Comparison of ENCODE assay signal across 34 cellular contexts in the genomic region with DNA sequence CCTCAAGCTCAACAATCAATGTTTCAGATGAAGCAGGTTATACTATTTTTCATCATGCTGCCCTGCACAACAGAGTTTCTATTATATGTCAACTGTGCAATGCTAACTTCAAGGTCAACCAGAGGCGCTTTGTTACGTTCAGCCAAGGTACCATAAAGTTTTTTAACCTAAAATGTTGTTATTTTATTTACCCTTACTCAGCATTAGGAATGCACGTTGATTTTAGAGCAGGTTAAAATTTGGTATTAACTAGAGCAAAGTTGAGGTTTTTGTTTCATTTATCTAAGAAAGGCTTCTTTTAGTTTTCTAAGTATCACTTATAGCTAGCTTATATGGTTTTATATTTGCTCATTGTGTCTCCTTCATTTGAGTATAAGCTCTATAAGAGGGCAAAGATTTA.
"Had no signal": no experiment of that assay in that cellular context is flagged by ENCODE, and none has a peak within 500 bp of the region (broad histone marks: within the 10 kb centered on the region; RNA-seq: fewer than 3 reads in every experiment).

No MANE protein-coding gene starts in this region.

- H3K27me3 Mint-ChIP-seq: activated B cell treated with CpG ODN at 0.5 μM for 24 hours; activated CD4-positive, alpha-beta memory T cell treated with anti-CD3 and anti-CD28 coated beads for 36 hours; activated CD4-positive, alpha-beta T cell treated with anti-CD3 and anti-CD28 coated beads, Interleukin-2, amount 10 ng/mL, durations not matched to agents 24 days and 14 days; activated CD8-positive, alpha-beta T cell treated with anti-CD3 and anti-CD28 coated beads for 36 hours; activated naive CD8-positive, alpha-beta T cell treated with anti-CD3 and anti-CD28 coated beads for 36 hours; activated T-helper 17 cell treated with anti-CD3 and anti-CD28 coated beads, Interleukin-2, amount 50 U/mL, for 72 hours had no signal

- H3K9me3 ChIP-seq: adrenal gland, body of pancreas, breast epithelium had no signal

- FAIRE-seq: astrocyte had no signal

- H3K27ac ChIP-seq: adrenal gland, body of pancreas, brain microvascular endothelial cell, breast epithelium, VCaP had no signal

- ATAC-seq: activated CD8-positive, alpha-beta T cell treated with anti-CD3 and anti-CD28 coated beads for 36 hours; activated naive CD4-positive, alpha-beta T cell treated with anti-CD3 and anti-CD28 coated beads, Interleukin-2, amount 50 U/mL, for 72 hours; activated T-cell treated with anti-CD3 and anti-CD28 coated beads, Interleukin-2, amount 50 U/mL, for 4 hours; activated T-cell treated with anti-CD3 and anti-CD28 coated beads, Interleukin-2, amount 50 U/mL, for 72 hours; activated T-helper 17 cell treated with anti-CD3 and anti-CD28 coated beads, Interleukin-2, amount 50 U/mL, for 72 hours; body of pancreas had no signal

- H3K4me1 ChIP-seq: breast epithelium had no signal

- DNase-seq: activated B cell treated with CpG ODN at 0.5 μM for 24 hours; activated CD4-positive, alpha-beta memory T cell treated with anti-CD3 and anti-CD28 coated beads for 36 hours; activated CD4-positive, alpha-beta T cell treated with anti-CD3 and anti-CD28 coated beads for 4 hours; activated CD4-positive, alpha-beta T cell treated with anti-CD3 and anti-CD28 coated beads, Interleukin-2, amount 10 ng/mL, durations not matched to agents 24 days and 14 days; activated CD4-positive, alpha-beta T cell treated with anti-CD3 and anti-CD28 coated beads, Interleukin-2, amount 50 U/mL, for 1 hour; activated CD4-positive, alpha-beta T cell treated with anti-CD3 and anti-CD28 coated beads, Interleukin-2, amount 50 U/mL, for 4 hours; activated CD4-positive, CD25-positive, alpha-beta regulatory T cell treated with anti-CD3 and anti-CD28 coated beads, Interleukin-2, amount 50 U/mL, for 72 hours; activated CD8-positive, alpha-beta memory T cell treated with anti-CD3 and anti-CD28 coated beads, Interleukin-2, amount 50 U/mL, for 4 hours; activated CD8-positive, alpha-beta T cell treated with anti-CD3 and anti-CD28 coated beads for 36 hours; activated effector memory CD4-positive, alpha-beta T cell treated with anti-CD3 and anti-CD28 coated beads, Interleukin-2, amount 50 U/mL, for 16 hours; activated gamma-delta T cell treated with Interleukin-2 at 50 U/mL for 16 hours; activated naive CD4-positive, alpha-beta T cell; activated naive CD4-positive, alpha-beta T cell treated with anti-CD3 and anti-CD28 coated beads for 36 hours; activated naive CD4-positive, alpha-beta T cell treated with anti-CD3 and anti-CD28 coated beads, Interleukin-2, amount 50 U/mL, for 16 hours; activated naive CD8-positive, alpha-beta T cell treated with anti-CD3 and anti-CD28 coated beads for 36 hours; activated T-cell treated with anti-CD3 and anti-CD28 coated beads for 4 hours; activated T-cell treated with anti-CD3 and anti-CD28 coated beads, Interleukin-2, amount 50 U/mL, for 1 hour; activated T-cell treated with anti-CD3 and anti-CD28 coated beads, Interleukin-2, amount 50 U/mL, for 4 hours; activated T-cell treated with anti-CD3 and anti-CD28 coated beads, Interleukin-2, amount 50 U/mL, for 72 hours; adrenal gland; amniotic stem cell; aorta; body of pancreas; brain microvascular endothelial cell; central memory CD4-positive, alpha-beta T cell; T-helper 2 cell; T-helper 9 cell had no signal

- H3K4me1 Mint-ChIP-seq: activated CD4-positive, alpha-beta T cell treated with anti-CD3 and anti-CD28 coated beads, Interleukin-2, amount 10 ng/mL, durations not matched to agents 24 days and 14 days; activated naive CD8-positive, alpha-beta T cell treated with anti-CD3 and anti-CD28 coated beads for 36 hours; activated T-helper 17 cell treated with anti-CD3 and anti-CD28 coated beads, Interleukin-2, amount 50 U/mL, for 72 hours had no signal

- H3K4me3 ChIP-seq: adrenal gland, body of pancreas, breast epithelium had no signal

- H3K27ac Mint-ChIP-seq: activated B cell treated with CpG ODN at 0.5 μM for 24 hours; activated CD4-positive, alpha-beta memory T cell treated with anti-CD3 and anti-CD28 coated beads for 36 hours; activated CD4-positive, alpha-beta T cell treated with anti-CD3 and anti-CD28 coated beads, Interleukin-2, amount 10 ng/mL, durations not matched to agents 24 days and 14 days; activated CD8-positive, alpha-beta T cell treated with anti-CD3 and anti-CD28 coated beads for 36 hours; activated naive CD4-positive, alpha-beta T cell treated with anti-CD3 and anti-CD28 coated beads for 36 hours; activated naive CD4-positive, alpha-beta T cell treated with anti-CD3 and anti-CD28 coated beads, Interleukin-2, amount 50 U/mL, for 72 hours; activated naive CD8-positive, alpha-beta T cell treated with anti-CD3 and anti-CD28 coated beads for 36 hours; activated T-cell treated with anti-CD3 and anti-CD28 coated beads, Interleukin-2, amount 50 U/mL, for 72 hours; activated T-helper 1 cell treated with anti-CD3 and anti-CD28 coated beads, Interleukin-12 subunit alpha, Interleukin-12 subunit beta, Interleukin-2, Interleukin-4 antibody, amounts not matched to agents 30 ng/mL and 10 ng/mL and 1 ng/mL, durations not matched to agents 14 hours and 24 hours and 36 hours; activated T-helper 17 cell treated with anti-CD3 and anti-CD28 coated beads, Interleukin-2, amount 50 U/mL, for 72 hours; T-helper 2 cell treated with Interferon-gamma antibody and Interleukin-4, amounts not matched to agents 5 μg/mL and 100 μg/mL, for 36 hours had no signal

- H3K36me3 ChIP-seq: adrenal gland, brain microvascular endothelial cell, breast epithelium had no signal

- H3K4me3 Mint-ChIP-seq: activated B cell treated with CpG ODN at 0.5 μM for 24 hours; activated CD4-positive, alpha-beta memory T cell treated with anti-CD3 and anti-CD28 coated beads for 36 hours; activated CD4-positive, alpha-beta T cell treated with anti-CD3 and anti-CD28 coated beads, Interleukin-2, amount 10 ng/mL, durations not matched to agents 24 days and 14 days; activated CD8-positive, alpha-beta T cell treated with anti-CD3 and anti-CD28 coated beads for 36 hours; activated naive CD4-positive, alpha-beta T cell treated with anti-CD3 and anti-CD28 coated beads for 36 hours; activated naive CD8-positive, alpha-beta T cell treated with anti-CD3 and anti-CD28 coated beads for 36 hours; activated T-cell treated with anti-CD3 and anti-CD28 coated beads, Interleukin-2, amount 50 U/mL, for 4 hours; activated T-cell treated with anti-CD3 and anti-CD28 coated beads, Interleukin-2, amount 50 U/mL, for 72 hours; activated T-helper 1 cell treated with anti-CD3 and anti-CD28 coated beads, Interleukin-12 subunit alpha, Interleukin-12 subunit beta, Interleukin-2, Interleukin-4 antibody, amounts not matched to agents 30 ng/mL and 10 ng/mL and 1 ng/mL, durations not matched to agents 14 hours and 24 hours and 36 hours; activated T-helper 17 cell treated with anti-CD3 and anti-CD28 coated beads, Interleukin-2, amount 50 U/mL, for 72 hours; T-helper 2 cell treated with Interferon-gamma antibody and Interleukin-4, amounts not matched to agents 5 μg/mL and 100 μg/mL, for 36 hours had no signal

- H3K36me3 Mint-ChIP-seq: activated CD4-positive, alpha-beta memory T cell treated with anti-CD3 and anti-CD28 coated beads for 36 hours; activated naive CD4-positive, alpha-beta T cell treated with anti-CD3 and anti-CD28 coated beads, Interleukin-2, amount 50 U/mL, for 72 hours; activated naive CD8-positive, alpha-beta T cell treated with anti-CD3 and anti-CD28 coated beads for 36 hours had no signal

- H3K27me3 ChIP-seq: adrenal gland, body of pancreas, brain microvascular endothelial cell, breast epithelium had no signal
